ENCODE assay signal across 8 cellular contexts in the genomic region with DNA sequence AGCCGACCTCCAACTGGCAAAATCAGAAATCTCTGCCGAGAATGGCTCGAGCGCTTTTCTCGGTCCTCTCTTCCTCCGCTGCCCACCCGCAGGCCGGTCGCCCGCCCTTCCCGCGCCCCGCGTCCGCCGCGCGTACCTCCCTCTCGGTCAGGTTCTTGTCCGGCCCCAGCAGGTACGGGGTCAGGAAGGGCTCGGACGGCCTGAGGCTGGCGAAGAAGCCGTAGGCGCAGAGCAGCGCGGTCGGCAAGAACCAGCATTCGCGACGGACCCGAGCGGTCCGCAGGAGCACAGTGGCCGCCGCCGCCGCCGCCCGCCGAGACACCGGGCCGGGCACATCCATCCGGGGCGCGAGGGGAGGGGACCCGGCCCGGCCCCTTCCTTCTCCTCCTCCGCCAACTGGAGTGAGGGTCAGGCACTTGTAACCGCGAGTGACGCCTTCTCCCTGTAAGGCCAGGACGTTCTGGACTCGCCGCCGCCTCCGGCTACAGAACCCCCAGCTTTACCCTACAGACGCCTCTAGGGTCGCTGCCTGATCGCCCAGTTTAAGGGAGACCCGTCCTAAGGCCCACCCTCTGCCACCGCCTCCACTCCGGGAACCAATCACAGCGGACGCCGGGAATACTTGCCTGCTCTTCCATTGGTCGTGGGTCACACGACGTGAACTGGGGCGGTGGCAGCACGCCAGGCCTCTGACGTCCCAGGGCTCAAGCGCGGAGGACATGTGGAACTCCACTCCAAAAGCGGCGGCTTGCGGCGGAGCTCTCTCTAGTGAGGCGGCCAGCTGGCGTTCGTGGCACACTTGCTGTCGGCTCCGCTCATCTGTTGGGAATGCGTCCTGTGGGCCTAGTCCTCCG. TPM values are rescaled to one million over a fixed set of nuclear protein-coding genes. Genes with fewer than 3 reads are reported as not detected.
DNase-seq lines count a peak whose midpoint lies in the region; ATAC-seq, FAIRE-seq and TF ChIP-seq lines count a peak whose summit lies in the region.

SLC19A2 (minus strand) TSS at position 518 of the 854 bp plus-strand sequence; CDS start at position 340, 178 bp downstream.

- intact Hi-C loops in adrenal gland (cut with DNase I) = no loop called here
- intact Hi-C loops in heart left ventricle (cut with DNase I) = loop anchor here in 5 of 10 donors (5.0 to 10.0 kb wide), 2 partner anchors 118 to 309 kb away; partner anchors contain the start of genes BLZF1 (in 3 of the 5), NME7 (in 3 of the 5) and METTL18 (in 2 of the 5)

- H3K27me3 ChIP-seq in adrenal gland (no peaks in the 10 kb centered on the region), heart left ventricle (no peaks in the 10 kb centered on the region)

- H3K36me3 ChIP-seq in adrenal gland (replicated peaks in 1 of 2) (no peaks in the 10 kb centered on the region), heart left ventricle (no peaks in the 10 kb centered on the region)

- H3K4me3 ChIP-seq in adrenal gland (peak within 1 kb of the TSS; percentile 26 to 85 (median 52)), heart left ventricle (peak within 1 kb of the TSS; percentile 50 to 95 (median 84))

- no peaks in the 10 kb centered on the region for H3K9me3 ChIP-seq in adrenal gland (replicated peaks in 1 of 3)
- H3K9me3 ChIP-seq in heart left ventricle = no peaks in the 10 kb centered on the region

- H3K4me3 Mint-ChIP-seq in type B pancreatic cell = peak within 1 kb of the TSS; percentile 99

- peak; percentile 77; the same call in 1 of the 2 replicates for TF ChIP-seq POLR2A in GM12891 (IDR thresholded peaks at IDR 0.05; ENCODE audit: low read depth, low read length)
- peak; percentile 90 to 99 for TF ChIP-seq POLR2A in adrenal gland (IDR thresholded peaks at IDR 0.05)
- peak; percentile 75 to 98 for TF ChIP-seq POLR2A in heart left ventricle (IDR thresholded peaks at IDR 0.05)

- TF ChIP-seq CTCF in adrenal gland (IDR thresholded peaks at IDR 0.05) (peak in 4 of 6 experiments; percentile 2 to 37 (median 26)), heart left ventricle (IDR thresholded peaks at IDR 0.05) (peak in 9 of 12 donors; percentile 15 to 61 (median 40)), type B pancreatic cell (conservative IDR thresholded peaks at IDR 0.05) (peak; percentile 52)

- DNase-seq in GM12891 (ENCODE audit: insufficient read length, low spot score) (peak; percentile 90), NCI-H1436 (lab: John Stamatoyannopoulos, UW) (peak; percentile 97), T follicular helper cell (ENCODE audit: low read depth) (peak; percentile 89), adrenal gland (peak; percentile 100), heart left ventricle (peak; percentile 99 to 100 (median 100)), pons (ENCODE audit: low spot score) (peak; percentile 99), type B pancreatic cell (ENCODE audit: extremely low spot score, unreplicated experiment) (peak; percentile 98)

- no peaks in the 10 kb centered on the region for H3K27me3 Mint-ChIP-seq in type B pancreatic cell

- ATAC-seq in HG02840 (IDR thresholded peaks at IDR 0.05; ENCODE audit: low FRiP score, unreplicated experiment) (peak; percentile 99), heart left ventricle (peak; percentile 94 to 99 (median 97))

- peaks cover 51% of the 10 kb centered on the region for H3K4me1 Mint-ChIP-seq in type B pancreatic cell (ENCODE audit: unreplicated experiment)

- H3K27ac Mint-ChIP-seq in type B pancreatic cell = peak within 1 kb of the TSS; percentile 98

- 0% methylated on average over 36 to 86 of the region's 86 CpGs for WGBS in adrenal gland, 4 donors
- WGBS in heart left ventricle, 4 donors = 0 to 1% (median 0%) methylated on average over 61 to 86 of the region's 86 CpGs

- H3K9me3 Mint-ChIP-seq in type B pancreatic cell = no peaks in the 10 kb centered on the region

- FAIRE-seq in GM12891 (lab: Jason Lieb, UNC) = peak; percentile 95

- H3K4me1 ChIP-seq in adrenal gland (replicated peaks in 1 of 2) (peaks cover 17 to 43% of the 10 kb centered on the region in 2 donors), heart left ventricle (peaks cover 0 to 40% (median 19%) of the 10 kb centered on the region in 12 donors)

- peaks cover 2% of the 10 kb centered on the region for H3K36me3 Mint-ChIP-seq in type B pancreatic cell

- peak within 1 kb of the TSS; percentile 94 to 99 (median 96) for H3K27ac ChIP-seq in adrenal gland
- peak within 1 kb of the TSS; percentile 94 to 99 (median 98) for H3K27ac ChIP-seq in heart left ventricle

TF ChIP-seq in GM12891, 5 proteins besides CTCF, POLR2A, EP300 and RAD21:
- TF ChIP-seq PAX5 (IDR thresholded peaks at IDR 0.05; ENCODE audit: insufficient read depth, low read length, severe bottlenecking) (no peak), POLR2AphosphoS5 (IDR thresholded peaks at IDR 0.05; ENCODE audit: low read depth, low read length) (peak; percentile 81), TAF1 (IDR thresholded peaks at IDR 0.05; ENCODE audit: low read depth, low read length) (peak; percentile 60; the same call in 1 of the 2 replicates)
TF ChIP-seq in GM12891: peak in this region for 2.

RNA-seq across cellular contexts. Expression of gene SLC19A2, which starts in this region (rescaled TPM):
- 0.90 TPM for polyA plus RNA-seq in GM12891 (2012; ENCODE audit: low read depth, missing spikeins)
- total RNA-seq in adrenal gland = 10 to 100 TPM in 4 of 8 donors, 1 to 10 TPM in 4; 6.7 to 29.2 (median 11.2) TPM
- 10 to 100 TPM; 10.4 to 19.2 (median 13.5) TPM for polyA plus RNA-seq in adrenal gland
- total RNA-seq in heart left ventricle = 10 to 100 TPM in 6 of 9 donors, 1 to 10 TPM in 3; 8.2 to 27.3 (median 13.8) TPM
- polyA plus RNA-seq in heart left ventricle = 10 to 100 TPM; 14.9 to 67.2 TPM
- 19.4 and 28.1 TPM in 2 replicates for total RNA-seq in type B pancreatic cell (ENCODE audit: low replicate concordance)

Comparison
In these comparisons a context has a peak if more than half of its experiments do, and no peak if none do; other contexts are left out.
1. Peak in every context shown above with its lines: DNase-seq, ATAC-seq, H3K4me3 ChIP-seq and H3K27ac ChIP-seq.